In genomic region chr2:102233132-102233884, GRCh38 we compare ENCODE assay signal across 17 cellular contexts. TPM values are rescaled to one million over a fixed set of nuclear protein-coding genes. Genes with fewer than 3 reads are reported as not detected.
"Had no signal": no experiment of that assay in that cellular context is flagged by ENCODE, and none has a peak within 500 bp of the region (broad histone marks: within the 10 kb centered on the region; RNA-seq: fewer than 3 reads in every experiment).

No MANE protein-coding gene starts in this region.

- ATAC-seq: body of pancreas, foreskin keratinocyte, psoas muscle, right cardiac atrium had no signal

- H3K27ac ChIP-seq: body of pancreas, dorsolateral prefrontal cortex, epithelial cell of prostate, foreskin keratinocyte, hepatocyte, psoas muscle had no signal

- H3K9me3 Mint-ChIP-seq: neural crest cell; stimulated activated effector memory CD8-positive, alpha-beta T cell treated with anti-CD3 and anti-CD28 coated beads, Interleukin-12 subunit alpha, Interleukin-12 subunit beta, amount 100 ng/mL, for 72 hours; T-helper 2 cell treated with Interferon-gamma antibody and Interleukin-4, amounts not matched to agents 5 μg/mL and 100 μg/mL, for 36 hours had no signal

- H3K27ac Mint-ChIP-seq: T-helper 2 cell treated with Interferon-gamma antibody and Interleukin-4, amounts not matched to agents 5 μg/mL and 100 μg/mL, for 36 hours had no signal

- H2AFZ ChIP-seq: hepatocyte had no signal

- DNase-seq: activated CD4-positive, CD25-positive, alpha-beta regulatory T cell; amygdala; body of pancreas; dorsolateral prefrontal cortex; foreskin keratinocyte; psoas muscle; right cardiac atrium; SHP77 treated with DMSO at 0.1 percent for 48 hours; SK-N-SH; stimulated activated CD4-positive, alpha-beta T cell treated with anti-CD3 and anti-CD28 coated beads, Interleukin-4, amount 100 ng/mL, for 1 hour had no signal

- H3K9me2 ChIP-seq: SK-N-SH had no signal

- H3K4me3 ChIP-seq: body of pancreas, dorsolateral prefrontal cortex, hepatocyte, lung, psoas muscle, skin epidermis had no signal

- H3K4me3 Mint-ChIP-seq: neural crest cell; stimulated activated effector memory CD8-positive, alpha-beta T cell treated with anti-CD3 and anti-CD28 coated beads, Interleukin-12 subunit alpha, Interleukin-12 subunit beta, amount 100 ng/mL, for 72 hours; T-helper 2 cell treated with Interferon-gamma antibody and Interleukin-4, amounts not matched to agents 5 μg/mL and 100 μg/mL, for 36 hours had no signal

- H3K79me2 ChIP-seq: hepatocyte had no signal

- H3K4me2 ChIP-seq: hepatocyte, SK-N-SH had no signal

- H3K27me3 ChIP-seq: body of pancreas, dorsolateral prefrontal cortex, foreskin keratinocyte, hepatocyte had no signal

RNA-seq across cellular contexts. Expression of gene IL1RL2, which starts 46.5 kb away (rescaled TPM):
- total RNA-seq: hepatocyte, neural crest cell had no signal
